ENCODE assay signal across 8 cellular contexts in the genomic region with DNA sequence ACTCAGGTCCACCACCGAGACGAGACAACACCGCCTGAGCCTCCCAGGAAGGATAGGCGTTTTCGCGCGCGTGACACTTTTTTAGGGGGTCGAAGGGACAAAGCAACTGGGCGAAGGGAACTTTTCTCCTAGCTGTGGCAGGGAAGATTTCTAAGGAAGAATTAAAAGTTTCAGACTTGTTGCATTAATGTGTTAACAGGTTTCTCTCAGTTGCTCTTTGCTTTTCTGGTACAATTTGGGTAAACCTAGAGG. TPM values are rescaled to one million over a fixed set of nuclear protein-coding genes. Genes with fewer than 3 reads are reported as not detected.
A peak's percentile ranks its signal among the peaks of the same experiment; 100 is the strongest.
DNase-seq lines count a peak whose midpoint lies in the region; ATAC-seq and TF ChIP-seq lines count a peak whose summit lies in the region.

No MANE protein-coding gene starts in this region.

- peaks cover 0 to 24% of the 10 kb centered on the region in 2 experiments; a peak in 2 of 4 replicates for H3K4me1 ChIP-seq in SK-N-SH (ENCODE audit: control insufficient read depth in 1 of 2, insufficient read depth in 2 of 2, low read depth in 1 of 2, low read length in 1 of 2)
- peaks cover 53% of the 10 kb centered on the region for H3K4me1 ChIP-seq in suprapubic skin

- no peak for TF ChIP-seq EP300 in SK-N-SH (IDR thresholded peaks at IDR 0.05; ENCODE audit: borderline replicate concordance in 1 of 2, low read depth in 1 of 2, low read length in 1 of 2)
- no peak for TF ChIP-seq EP300 in suprapubic skin (IDR thresholded peaks at IDR 0.05)

- CTCF ChIA-PET in SK-N-SH (lab: Yijun Ruan, JAX): interaction anchor here (0.8 to 9.3 kb wide), 18 partner anchors 15 to 371 kb away, joined by 3 to 100 read pairs (median 3); partner anchors contain the start of genes MPLKIP and SUGCT

- H3K27ac ChIP-seq in SK-N-SH (ENCODE audit: low read depth in 2 of 2, low read length in 1 of 2): peak overlapping the region; percentile 97; a peak in 3 of 4 replicates
- peak overlapping the region; percentile 26 for H3K27ac ChIP-seq in adipose tissue (ENCODE audit: low read depth, low read length)
- peak overlapping the region; percentile 100 for H3K27ac ChIP-seq in suprapubic skin

- ATAC-seq in SK-N-SH treated with all-trans-retinoic acid at 6 μM for 48 hours: no peak

- DNase-seq in SK-N-SH (no peak), kidney epithelial cell (ENCODE audit: low read depth) (no peak), suprapubic skin (ENCODE audit: low spot score in 2 of 2) (no peak), globus pallidus (ENCODE audit: low spot score) (no peak), SIG-M5 treated with dmso at 0.1 percent for 504 hours (lab: John Stamatoyannopoulos, UW; ENCODE audit: unreplicated experiment) (no peak)
- DNase-seq in effector CD8-positive, alpha-beta T cell (lab: John Stamatoyannopoulos, UW): no peak

- H3K27me3 ChIP-seq in SK-N-SH (ENCODE audit: insufficient read depth) (no peaks in the 10 kb centered on the region), kidney epithelial cell (ENCODE audit: control insufficient read depth, insufficient read depth, low read length) (no peaks in the 10 kb centered on the region), suprapubic skin (no peaks in the 10 kb centered on the region)

- H3K79me2 ChIP-seq in SK-N-SH (ENCODE audit: insufficient read depth): peaks cover 75% of the 10 kb centered on the region

- no peak overlapping the region for H2AFZ ChIP-seq in SK-N-SH (ENCODE audit: low read depth)

- no peak for TF ChIP-seq RAD21 in SK-N-SH (IDR thresholded peaks at IDR 0.05; ENCODE audit: low read length)

- H3K4me2 ChIP-seq in SK-N-SH: peak overlapping the region; percentile 78

- H3K36me3 ChIP-seq in SK-N-SH (replicated peaks in 1 of 2; ENCODE audit: control insufficient read depth in 1 of 2, insufficient read depth in 2 of 2, low read length in 1 of 2) (peaks cover 13 to 19% of the 10 kb centered on the region in 2 experiments), kidney epithelial cell (ENCODE audit: control insufficient read depth, insufficient read depth, low read length) (no peaks in the 10 kb centered on the region), suprapubic skin (no peaks in the 10 kb centered on the region)

- WGBS in SK-N-SH (ENCODE audit: low lambda C conversion rate): under 1% methylated on average over 10 of the region's 10 CpGs
- WGBS in adipose tissue, 3 donors: 0 to 1% (median 1%) methylated on average over 10 of the region's 10 CpGs
- WGBS in suprapubic skin: 3% methylated on average over 10 of the region's 10 CpGs

- no peaks in the 10 kb centered on the region for H3K9me3 ChIP-seq in SK-N-SH
- no peaks in the 10 kb centered on the region for H3K9me3 ChIP-seq in suprapubic skin

- TF ChIP-seq CTCF in SK-N-SH (IDR thresholded peaks at IDR 0.05) (no peak), kidney epithelial cell (IDR thresholded peaks at IDR 0.05; ENCODE audit: insufficient read depth, low read length, poor library complexity, severe bottlenecking) (no peak), suprapubic skin (IDR thresholded peaks at IDR 0.05) (no peak)

- POLR2A ChIA-PET in SK-N-SH (lab: Yijun Ruan, JAX): interaction anchor here (1.4 kb wide), 1 partner anchor 183 kb away, joined by 4 read pairs; the partner anchor contains the start of genes MPLKIP and SUGCT

- H4K20me1 ChIP-seq in SK-N-SH (ENCODE audit: insufficient read depth): peaks cover 58% of the 10 kb centered on the region

- H3F3A ChIP-seq in SK-N-SH (replicated peaks; ENCODE audit: insufficient read depth): peaks cover 16% of the 10 kb centered on the region

- H3K9ac ChIP-seq in SK-N-SH: peak overlapping the region; percentile 92

- H3K4me3 ChIP-seq in SK-N-SH (ENCODE audit: low read depth in 2 of 2, low read length in 1 of 2): peak overlapping the region; percentile 74 to 96
- peak overlapping the region; percentile 67 for H3K4me3 ChIP-seq in kidney epithelial cell (ENCODE audit: low read depth, low read length)
- H3K4me3 ChIP-seq in suprapubic skin: peak overlapping the region; percentile 92

- no peak for TF ChIP-seq POLR2A in suprapubic skin (IDR thresholded peaks at IDR 0.05)

- no peaks in the 10 kb centered on the region for H3K9me2 ChIP-seq in SK-N-SH

TF ChIP-seq in SK-N-SH, 30 proteins besides CTCF, POLR2A, EP300 and RAD21:
- TF ChIP-seq FOXM1 (IDR thresholded peaks at IDR 0.05; ENCODE audit: low read depth) (no peak), MXI1 (IDR thresholded peaks at IDR 0.05; ENCODE audit: low read depth, low read length) (0 out of 2 replicates have a peak, but pooled peaks have one; percentile 55), FOXJ3 (CRISPR knock-in tag; IDR thresholded peaks at IDR 0.05) (0 out of 2 replicates have a peak, but pooled peaks have one; percentile 10)

TF ChIP-seq in SK-N-SH treated with all-trans-retinoic acid at 6 μM for 48 hours, 23 proteins besides CTCF, POLR2A, EP300 and RAD21:
- TF ChIP-seq TCF4 (CRISPR knock-in tag; IDR thresholded peaks at IDR 0.05; ENCODE audit: borderline replicate concordance) (no peak), ZNF8 (CRISPR knock-in tag; IDR thresholded peaks at IDR 0.05) (no peak), ZNF565 (CRISPR knock-in tag; conservative IDR thresholded peaks at IDR 0.05; ENCODE audit: low read depth) (no peak), CSDC2 (CRISPR knock-in tag; IDR thresholded peaks at IDR 0.05) (no peak), ZFP30 (CRISPR knock-in tag; IDR thresholded peaks at IDR 0.05) (no peak), TSHZ2 (CRISPR knock-in tag; IDR thresholded peaks at IDR 0.05) (no peak), CREB5 (CRISPR knock-in tag; IDR thresholded peaks at IDR 0.05; ENCODE audit: low read depth) (no peak), ESRRG (CRISPR knock-in tag; IDR thresholded peaks at IDR 0.05) (no peak), BACH2 (CRISPR knock-in tag; IDR thresholded peaks at IDR 0.05; ENCODE audit: borderline replicate concordance) (no peak), CSRNP3 (CRISPR knock-in tag; IDR thresholded peaks at IDR 0.05) (no peak), GLIS3 (CRISPR knock-in tag; IDR thresholded peaks at IDR 0.05) (no peak)

RNA-seq across cellular contexts. Expression of gene CDK13, which starts 1.8 kb away (rescaled TPM):
- polyA plus RNA-seq in SK-N-SH (2012; rRNA removed) (23.1 and 30.3 TPM in 2 replicates), adipose tissue (10 to 100 TPM in 2 of 3 donors, 1 to 10 TPM in 1; 8.2 to 14.7 (median 10.6) TPM)
- 21.2 and 24.2 TPM in 2 replicates for polyA plus RNA-seq in SK-N-SH (2012; cell fraction: cytosol; rRNA removed)
- 52.2 and 80.8 TPM in 2 replicates for polyA plus RNA-seq in SK-N-SH (2012; cell fraction: nucleus; rRNA removed)
- total RNA-seq in kidney epithelial cell (49.4 and 49.8 TPM in 2 replicates), suprapubic skin (100 to 1,000 TPM in 1 of 4 donors, 10 to 100 TPM in 3; 47.1 to 123 (median 75.5) TPM)

Comparison
In these comparisons a context has a peak if more than half of its experiments do, and no peak if none do; other contexts are left out.
1. H3K27ac ChIP-seq: peak in every context shown above with its lines; median percentile 100 in suprapubic skin; 97 in SK-N-SH; 26 in adipose tissue.